Comparison of ENCODE assay signal across 1 cellular context in the genomic region with DNA sequence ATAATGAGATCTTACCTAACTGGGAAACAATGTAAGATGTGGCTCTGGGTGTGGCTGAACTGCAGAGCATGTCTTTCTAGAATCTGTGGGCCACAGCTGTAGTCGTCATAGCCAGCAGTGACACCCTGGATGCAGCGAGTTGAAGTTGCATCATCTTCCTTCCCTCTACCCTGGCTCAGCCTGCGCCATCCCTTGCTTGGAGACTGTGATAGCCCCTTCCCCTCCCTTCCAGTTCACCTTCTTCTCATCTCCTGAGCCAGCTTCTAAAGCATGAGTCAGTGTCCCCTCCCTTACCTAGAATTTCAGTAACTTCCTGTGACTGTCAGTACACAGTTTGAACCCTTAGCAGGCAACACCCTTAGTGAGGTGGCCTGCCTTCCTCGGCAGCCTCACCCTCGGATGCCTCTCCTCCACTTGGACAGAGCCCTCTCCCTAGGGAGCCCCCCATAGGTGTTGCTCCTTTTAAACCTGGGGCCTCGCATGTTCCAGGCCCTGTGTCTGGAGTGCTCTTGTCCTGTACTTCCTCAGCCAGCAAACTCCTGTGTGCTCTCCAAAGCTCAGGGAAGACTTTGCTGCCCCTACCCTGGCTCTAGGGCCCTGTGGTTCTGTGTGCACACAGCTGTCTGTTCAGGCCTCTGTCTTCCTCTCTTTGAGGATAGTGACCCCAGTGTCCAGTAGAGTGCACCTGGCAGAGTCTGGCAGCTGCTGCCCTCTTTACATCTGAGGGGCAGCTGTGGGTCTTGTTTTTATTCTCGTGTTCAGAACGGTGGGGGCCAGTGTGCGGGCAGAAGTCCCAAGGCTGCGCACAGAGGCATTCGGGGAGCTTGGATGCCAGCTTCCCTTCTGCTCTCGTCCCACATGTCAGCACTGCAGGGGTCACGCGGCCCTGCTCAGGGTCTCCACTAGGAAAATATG.
TF ChIP-seq lines count a peak whose summit lies in the region.

No MANE protein-coding gene starts in this region.

TF ChIP-seq in HepG2, 621 proteins besides CTCF, POLR2A, EP300 and RAD21 (continued from another document):
- TF ChIP-seq ASH2L (IDR thresholded peaks at IDR 0.05; ENCODE audit: insufficient read length, low read depth, low read length), result no peak
